Comparison of ENCODE assay signal across 19 cellular contexts in genomic region chr15:99578809-99579208, GRCh38. TPM values are rescaled to one million over a fixed set of nuclear protein-coding genes. Genes with fewer than 3 reads are reported as not detected.
A peak's percentile ranks its signal among the peaks of the same experiment; 100 is the strongest.
DNase-seq lines count a peak whose midpoint lies in the region; ATAC-seq, FAIRE-seq and TF ChIP-seq lines count a peak whose summit lies in the region.
"Had no signal": no experiment of that assay in that cellular context is flagged by ENCODE, and none has a peak within 500 bp of the region (broad histone marks: within the 10 kb centered on the region; RNA-seq: fewer than 3 reads in every experiment).

No MANE protein-coding gene starts in this region.

- H3K4me1 ChIP-seq in mammary epithelial cell (ENCODE audit: insufficient read depth, low read length): peaks cover 2% of the 10 kb centered on the region
- H3K4me1 ChIP-seq: breast epithelium, SJCRH30 had no signal

- TF ChIP-seq CTCF in mammary epithelial cell (conservative IDR thresholded peaks at IDR 0.05 in 1 of 2, IDR thresholded peaks at IDR 0.05 in 1 of 2; ENCODE audit: extremely low read depth in 1 of 2, insufficient read depth in 1 of 2, low read depth in 1 of 2, low read length in 2 of 2): no peak

- H3K27me3 Mint-ChIP-seq in memory B cell: no peaks in the 10 kb centered on the region
- no peaks in the 10 kb centered on the region for H3K27me3 Mint-ChIP-seq in activated T-cell treated with anti-CD3 and anti-CD28 coated beads, Interleukin-2, amount 50 U/mL, for 24 hours

- H3K27me3 ChIP-seq in H7 (ENCODE audit: control insufficient read depth, insufficient read depth, low read length): no peaks in the 10 kb centered on the region
- H3K27me3 ChIP-seq in mammary epithelial cell (ENCODE audit: insufficient read depth, low read length): no peaks in the 10 kb centered on the region
- H3K27me3 ChIP-seq: breast epithelium, left lung, SJCRH30, stomach had no signal

- BruUV-seq in mammary epithelial cell (replicated peaks; lab: Mats Ljungman, UMichigan): no TSS peak

- peaks cover 95% of the 10 kb centered on the region for H3K79me2 ChIP-seq in mammary epithelial cell (ENCODE audit: insufficient read depth, low read length)

- H3K36me3 Mint-ChIP-seq in memory B cell: peaks cover 12% of the 10 kb centered on the region
- peaks cover 9% of the 10 kb centered on the region for H3K36me3 Mint-ChIP-seq in activated T-cell treated with anti-CD3 and anti-CD28 coated beads, Interleukin-2, amount 50 U/mL, for 24 hours (ENCODE audit: low read depth)

- H3K4me3 ChIP-seq in H7 (ENCODE audit: insufficient read depth, low read depth, low read length): no peak overlapping the region
- no peak overlapping the region for H3K4me3 ChIP-seq in mammary epithelial cell (replicated peaks in 1 of 3; ENCODE audit: insufficient read depth in 1 of 3, low read depth in 2 of 3, low read length in 3 of 3)
- H3K4me3 ChIP-seq: breast epithelium, left lung, SJCRH30, stomach had no signal

- ATAC-seq in memory B cell (ENCODE audit: low read depth): peak; percentile 70
- ATAC-seq: left lung, sciatic nerve had no signal

- peaks cover 4% of the 10 kb centered on the region for H4K20me1 ChIP-seq in mammary epithelial cell (ENCODE audit: insufficient read depth, low read length)

- H3K9me3 ChIP-seq in mammary epithelial cell (replicated peaks; ENCODE audit: insufficient read depth, low read length): no peaks in the 10 kb centered on the region
- H3K9me3 ChIP-seq: breast epithelium, left lung, SJCRH30, stomach had no signal

- CTCF ChIA-PET in mammary epithelial cell (lab: Charles Lee; ENCODE audit: low non-redundant PET): no interaction called here

- dilution Hi-C loops in mammary epithelial cell (cut with HindIII; ENCODE audit: low sequenced_read_pairs): no loop called here

- peak; percentile 64 for FAIRE-seq in GM12891 (lab: Jason Lieb, UNC)

- no peak overlapping the region for H3K9ac ChIP-seq in mammary epithelial cell (ENCODE audit: insufficient read depth, low read length)

- H3K9me3 Mint-ChIP-seq in memory B cell: no peaks in the 10 kb centered on the region
- H3K9me3 Mint-ChIP-seq in activated T-cell treated with anti-CD3 and anti-CD28 coated beads, Interleukin-2, amount 50 U/mL, for 24 hours: no peaks in the 10 kb centered on the region
- H3K9me3 Mint-ChIP-seq: nephron had no signal

- no peak for TF ChIP-seq POLR2A in GM12891 (IDR thresholded peaks at IDR 0.05; ENCODE audit: low read depth, low read length)

- H3K4me2 ChIP-seq in mammary epithelial cell (ENCODE audit: insufficient read depth, low read depth, low read length): no peak overlapping the region

- H2AFZ ChIP-seq in mammary epithelial cell (ENCODE audit: low read depth, low read length): no peak overlapping the region

- in situ Hi-C loops in mammary epithelial cell (cut with MboI; ENCODE audit: low sequenced_read_pairs in 2 of 2): no loop called here

- DNase-seq in GM12891 (ENCODE audit: insufficient read length, low spot score): no peak
- peak; percentile 33 for DNase-seq in H7
- DNase-seq in OCI-M1 (lab: John Stamatoyannopoulos, UW): peak; percentile 5
- no peak for DNase-seq in memory B cell (ENCODE audit: low spot score in 2 of 2)
- DNase-seq in activated T-cell treated with anti-CD3 and anti-CD28 coated beads, Interleukin-2, amount 50 U/mL, for 1 hour: no peak
- DNase-seq in activated T-cell treated with anti-CD3 and anti-CD28 coated beads, Interleukin-2, amount 50 U/mL, for 24 hours: no peak
- no peak for DNase-seq in mammary epithelial cell
- no peak for DNase-seq in activated naive CD4-positive, alpha-beta T cell treated with anti-CD3 and anti-CD28 coated beads, Interleukin-2, amount 50 U/mL, for 16 hours
- DNase-seq: activated gamma-delta T cell treated with Interleukin-2 at 50 U/mL for 16 hours, DND-41, glutamatergic neuron, KBM-7, left lung, NCI-H146, stomach had no signal

- peaks cover 63% of the 10 kb centered on the region for H3K4me1 Mint-ChIP-seq in memory B cell
- H3K4me1 Mint-ChIP-seq in activated T-cell treated with anti-CD3 and anti-CD28 coated beads, Interleukin-2, amount 50 U/mL, for 24 hours (ENCODE audit: low read depth): peaks cover 66% of the 10 kb centered on the region

- H3K4me3 Mint-ChIP-seq in memory B cell: peak overlapping the region; percentile 37
- H3K4me3 Mint-ChIP-seq in activated T-cell treated with anti-CD3 and anti-CD28 coated beads, Interleukin-2, amount 50 U/mL, for 24 hours: no peak overlapping the region
- H3K4me3 Mint-ChIP-seq: nephron had no signal

- H3K36me3 ChIP-seq in H7 (replicated peaks; ENCODE audit: control insufficient read depth, insufficient read depth, low read length): no peaks in the 10 kb centered on the region
- no peaks in the 10 kb centered on the region for H3K36me3 ChIP-seq in mammary epithelial cell (ENCODE audit: insufficient read depth, low read length)
- H3K36me3 ChIP-seq: breast epithelium, left lung, SJCRH30, stomach had no signal

- H3K27ac ChIP-seq in mammary epithelial cell (ENCODE audit: insufficient read depth, low read depth, low read length): no peak overlapping the region
- H3K27ac ChIP-seq: breast epithelium, left lung, SJCRH30, stomach had no signal

- intact Hi-C loops in mammary epithelial cell (cut with micrococcal nuclease): no loop called here

- H3K27ac Mint-ChIP-seq in memory B cell: peak overlapping the region; percentile 21
- H3K27ac Mint-ChIP-seq in activated T-cell treated with anti-CD3 and anti-CD28 coated beads, Interleukin-2, amount 50 U/mL, for 24 hours: no peak overlapping the region

TF ChIP-seq in GM12891, 5 proteins besides CTCF, POLR2A, EP300 and RAD21:
- TF ChIP-seq PAX5 (IDR thresholded peaks at IDR 0.05; ENCODE audit: insufficient read depth, low read length, severe bottlenecking) (no peak), POLR2AphosphoS5 (IDR thresholded peaks at IDR 0.05; ENCODE audit: low read depth, low read length) (no peak), POU2F2 (IDR thresholded peaks at IDR 0.05; ENCODE audit: low read depth, low read length) (no peak), SPI1 (IDR thresholded peaks at IDR 0.05; ENCODE audit: low read depth, low read length) (no peak), TAF1 (IDR thresholded peaks at IDR 0.05; ENCODE audit: low read depth, low read length) (no peak)
TF ChIP-seq in GM12891: peak in this region for 0.

RNA-seq across cellular contexts. Expression of gene MEF2A, which starts 13.0 kb away (rescaled TPM):
- polyA plus RNA-seq in GM12891 (2012; ENCODE audit: low read depth, missing spikeins): 15.0 TPM
- total RNA-seq in H7 (2014; rRNA removed; shearing (Covaris generic)): 13.6 and 19.7 TPM in 2 replicates
- 10 to 100 TPM; 39.8 to 46.0 TPM for total RNA-seq in mammary epithelial cell
- 19.0 TPM for polyA plus RNA-seq in mammary epithelial cell
- 26.4 TPM for polyA minus RNA-seq in mammary epithelial cell

Comparison
In these comparisons a context has a peak if more than half of its experiments do, and no peak if none do; other contexts are left out.
1. DNase-seq: peak in H7 (single experiment) and OCI-M1 (single experiment); none in GM12891 (single experiment), memory B cell (0 of 2), activated T-cell treated with anti-CD3 and anti-CD28 coated beads, Interleukin-2, amount 50 U/mL, for 1 hour (single experiment), activated T-cell treated with anti-CD3 and anti-CD28 coated beads, Interleukin-2, amount 50 U/mL, for 24 hours (single experiment), mammary epithelial cell (single experiment) and activated naive CD4-positive, alpha-beta T cell treated with anti-CD3 and anti-CD28 coated beads, Interleukin-2, amount 50 U/mL, for 16 hours (single experiment).